1 cellular context compared by ENCODE assay signal in the genomic region with DNA sequence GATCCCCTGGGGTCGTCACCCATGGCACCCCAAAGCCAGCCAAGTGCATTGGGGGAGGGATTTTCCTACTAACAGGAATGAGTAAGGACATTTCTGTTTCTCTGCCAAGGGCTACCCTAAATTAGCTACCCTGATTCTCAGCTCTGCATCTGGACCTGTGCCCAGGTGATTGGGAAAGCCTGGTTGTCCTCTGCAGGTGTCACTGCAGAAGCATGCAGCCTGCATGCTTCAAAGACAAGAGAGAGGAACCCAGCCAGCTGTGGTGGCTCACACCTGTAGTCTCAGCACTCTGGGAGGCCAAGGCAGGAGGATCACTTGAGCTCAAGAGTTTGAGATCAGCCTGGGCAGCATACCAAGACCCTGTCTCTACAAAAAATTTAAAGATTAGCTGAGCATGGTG.
TF ChIP-seq lines count a peak whose summit lies in the region.

No MANE protein-coding gene starts in this region.

TF ChIP-seq in HCT116, 20 proteins besides CTCF, POLR2A, EP300 and RAD21 (continued from another document):
- TF ChIP-seq, protein P1, sequence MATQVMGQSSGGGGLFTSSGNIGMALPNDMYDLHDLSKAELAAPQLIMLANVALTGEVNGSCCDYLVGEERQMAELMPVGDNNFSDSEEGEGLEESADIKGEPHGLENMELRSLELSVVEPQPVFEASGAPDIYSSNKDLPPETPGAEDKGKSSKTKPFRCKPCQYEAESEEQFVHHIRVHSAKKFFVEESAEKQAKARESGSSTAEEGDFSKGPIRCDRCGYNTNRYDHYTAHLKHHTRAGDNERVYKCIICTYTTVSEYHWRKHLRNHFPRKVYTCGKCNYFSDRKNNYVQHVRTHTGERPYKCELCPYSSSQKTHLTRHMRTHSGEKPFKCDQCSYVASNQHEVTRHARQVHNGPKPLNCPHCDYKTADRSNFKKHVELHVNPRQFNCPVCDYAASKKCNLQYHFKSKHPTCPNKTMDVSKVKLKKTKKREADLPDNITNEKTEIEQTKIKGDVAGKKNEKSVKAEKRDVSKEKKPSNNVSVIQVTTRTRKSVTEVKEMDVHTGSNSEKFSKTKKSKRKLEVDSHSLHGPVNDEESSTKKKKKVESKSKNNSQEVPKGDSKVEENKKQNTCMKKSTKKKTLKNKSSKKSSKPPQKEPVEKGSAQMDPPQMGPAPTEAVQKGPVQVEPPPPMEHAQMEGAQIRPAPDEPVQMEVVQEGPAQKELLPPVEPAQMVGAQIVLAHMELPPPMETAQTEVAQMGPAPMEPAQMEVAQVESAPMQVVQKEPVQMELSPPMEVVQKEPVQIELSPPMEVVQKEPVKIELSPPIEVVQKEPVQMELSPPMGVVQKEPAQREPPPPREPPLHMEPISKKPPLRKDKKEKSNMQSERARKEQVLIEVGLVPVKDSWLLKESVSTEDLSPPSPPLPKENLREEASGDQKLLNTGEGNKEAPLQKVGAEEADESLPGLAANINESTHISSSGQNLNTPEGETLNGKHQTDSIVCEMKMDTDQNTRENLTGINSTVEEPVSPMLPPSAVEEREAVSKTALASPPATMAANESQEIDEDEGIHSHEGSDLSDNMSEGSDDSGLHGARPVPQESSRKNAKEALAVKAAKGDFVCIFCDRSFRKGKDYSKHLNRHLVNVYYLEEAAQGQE (IDR thresholded peaks at IDR 0.05; ENCODE audit: low read depth): no peak
- TF ChIP-seq POLR2AphosphoS5 (IDR thresholded peaks at IDR 0.05; ENCODE audit: low read depth, low read length): no peak
- TF ChIP-seq, protein P2, sequence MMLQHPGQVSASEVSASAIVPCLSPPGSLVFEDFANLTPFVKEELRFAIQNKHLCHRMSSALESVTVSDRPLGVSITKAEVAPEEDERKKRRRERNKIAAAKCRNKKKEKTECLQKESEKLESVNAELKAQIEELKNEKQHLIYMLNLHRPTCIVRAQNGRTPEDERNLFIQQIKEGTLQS (IDR thresholded peaks at IDR 0.05): no peak
- TF ChIP-seq ZFX (IDR thresholded peaks at IDR 0.05): no peak
- 0 out of 2 replicates have a peak, but pooled peaks have one; percentile 36 for TF ChIP-seq CEBPB (IDR thresholded peaks at IDR 0.05; ENCODE audit: low read depth)
